Comparison of ENCODE assay signal across 18 cellular contexts in genomic region chr12:96810057-96810456, GRCh38.
A peak's percentile ranks its signal among the peaks of the same experiment; 100 is the strongest.
DNase-seq lines count a peak whose midpoint lies in the region; ATAC-seq, FAIRE-seq and TF ChIP-seq lines count a peak whose summit lies in the region.
"Had no signal": no experiment of that assay in that cellular context is flagged by ENCODE, and none has a peak within 500 bp of the region (broad histone marks: within the 10 kb centered on the region; RNA-seq: fewer than 3 reads in every experiment).

No MANE protein-coding gene starts in this region.

- CTCF ChIA-PET in HepG2 (lab: Yijun Ruan, JAX; ENCODE audit: low intra/inter-chr PET ratio, low total read pairs) = no interaction called here

- no peak for TF ChIP-seq CTCF in HepG2 (CRISPR knock-in tag; IDR thresholded peaks at IDR 0.05)
- TF ChIP-seq CTCF in right lobe of liver (IDR thresholded peaks at IDR 0.05) = no peak
- TF ChIP-seq CTCF in vagina (IDR thresholded peaks at IDR 0.05) = no peak

- under 1% methylated on average over 2 of the region's 2 CpGs for WGBS in HepG2 (ENCODE audit: low lambda C conversion rate)
- 34% methylated on average over 2 of the region's 2 CpGs for WGBS in right lobe of liver (ENCODE audit: insufficient coverage, low coverage, low lambda C conversion rate, missing lambda C conversion rate)

- no peaks in the 10 kb centered on the region for H3K4me1 ChIP-seq in HepG2 (ENCODE audit: insufficient read depth, low read length)
- no peaks in the 10 kb centered on the region for H3K4me1 ChIP-seq in right lobe of liver
- H3K4me1 ChIP-seq in vagina = no peaks in the 10 kb centered on the region

- H4K20me1 ChIP-seq in HepG2 (ENCODE audit: insufficient read depth, low read length) = no peaks in the 10 kb centered on the region

- H3K27ac ChIP-seq in HepG2 (ENCODE audit: extremely low read length, insufficient read depth, low read length) (no peak overlapping the region), right lobe of liver (no peak overlapping the region), epithelial cell of prostate (peak overlapping the region; percentile 97), vagina (no peak overlapping the region)

- no peak for FAIRE-seq in HepG2 (lab: Jason Lieb, UNC)
- FAIRE-seq: TTC549 had no signal

- no peaks in the 10 kb centered on the region for H3K27me3 ChIP-seq in HepG2 (ENCODE audit: control insufficient read depth in 1 of 2, insufficient read depth in 2 of 2, low read length in 2 of 2)
- H3K27me3 ChIP-seq in right lobe of liver = no peaks in the 10 kb centered on the region
- H3K27me3 ChIP-seq in vagina = no peaks in the 10 kb centered on the region

- TF ChIP-seq RAD21 in HepG2 (CRISPR knock-in tag; IDR thresholded peaks at IDR 0.05) = no peak

- H3K36me3 ChIP-seq in HepG2 (replicated peaks in 1 of 2; ENCODE audit: control insufficient read depth in 1 of 2, insufficient read depth in 2 of 2, low read length in 2 of 2) (no peaks in the 10 kb centered on the region), right lobe of liver (no peaks in the 10 kb centered on the region), vagina (no peaks in the 10 kb centered on the region)

- TF ChIP-seq POLR2A in HepG2 (IDR thresholded peaks at IDR 0.05; ENCODE audit: insufficient read depth in 1 of 2, low read depth in 2 of 2, low read length in 2 of 2) (no peak), right lobe of liver (IDR thresholded peaks at IDR 0.05) (no peak), vagina (IDR thresholded peaks at IDR 0.05) (no peak)

- POLR2A ChIA-PET in HepG2 (lab: Yijun Ruan, JAX) = no interaction called here

- DNase-seq in HepG2 (ENCODE audit: low spot score) = no peak
- DNase-seq in right lobe of liver = no peak
- DNase-seq in NCI-H510A (lab: John Stamatoyannopoulos, UW) = peak; percentile 8
- peak; percentile 34 for DNase-seq in epithelial cell of prostate (ENCODE audit: low read depth, low spot score)
- DNase-seq in DMS 273 treated with DMSO at 0.1 percent for 48 hours (lab: John Stamatoyannopoulos, UW) = no peak
- DNase-seq in NCI-H1048 (lab: John Stamatoyannopoulos, UW) = no peak
- no peak for DNase-seq in vagina (ENCODE audit: extremely low spot score in 2 of 2)
- no peak for DNase-seq in activated gamma-delta T cell treated with Interleukin-2 at 50 U/mL for 16 hours
- DNase-seq: activated CD4-positive, alpha-beta T cell treated with anti-CD3 and anti-CD28 coated beads for 4 hours; activated CD8-positive, alpha-beta memory T cell treated with anti-CD3 and anti-CD28 coated beads, Interleukin-2, amount 10 ng/mL, durations not matched to agents 7 days and 5 days; activated naive CD8-positive, alpha-beta T cell treated with anti-CD3 and anti-CD28 coated beads, Interleukin-2, amount 10 ng/mL, durations not matched to agents 7 days and 5 days; left colon; NCI-H1417 treated with DMSO at 0.1 percent for 48 hours; NCI-H226; NK-92 treated with Interleukin-12 subunit alpha and Interleukin-12 subunit beta, amount 100 ng/mL, for 24 hours had no signal

- no peak overlapping the region for H2AFZ ChIP-seq in HepG2 (ENCODE audit: low read length)

- no peak overlapping the region for H3K4me2 ChIP-seq in HepG2 (ENCODE audit: low read depth, low read length)

- H3K9me3 ChIP-seq in HepG2 (ENCODE audit: low read length) (no peaks in the 10 kb centered on the region), right lobe of liver (no peaks in the 10 kb centered on the region), vagina (no peaks in the 10 kb centered on the region)

- no peak overlapping the region for H3K9ac ChIP-seq in HepG2 (ENCODE audit: insufficient read depth, low read depth, low read length)

- no peak overlapping the region for H3K4me3 ChIP-seq in HepG2 (replicated peaks in 1 of 3; ENCODE audit: insufficient read depth in 1 of 3, low read depth in 2 of 3, low read length in 3 of 3)
- H3K4me3 ChIP-seq in right lobe of liver = no peak overlapping the region
- H3K4me3 ChIP-seq in vagina = no peak overlapping the region

- ATAC-seq in HepG2 (no peak), right lobe of liver (no peak)
- ATAC-seq: activated CD8-positive, alpha-beta memory T cell treated with anti-CD3 and anti-CD28 coated beads, Interleukin-2, amount 10 ng/mL, durations not matched to agents 7 days and 5 days; activated T-helper 17 cell treated with anti-CD3 and anti-CD28 coated beads, Interleukin-2, amount 50 U/mL, for 72 hours; esophagus mucosa; left colon had no signal

- intact Hi-C loops in HepG2 (cut with micrococcal nuclease; ENCODE audit: unreplicated experiment) = no loop called here
- intact Hi-C loops in right lobe of liver (cut with DNase I) = no loop called here
- intact Hi-C loops in vagina (cut with DNase I) = no loop called here

- in situ Hi-C loops in HepG2 (cut with HindIII; ENCODE audit: extremely low pct_ligation_motif_present, low pct_unique_long_range_greater_than_20kb) = no loop called here

- H3K79me2 ChIP-seq in HepG2 (ENCODE audit: insufficient read depth, low read length) = no peaks in the 10 kb centered on the region

- TF ChIP-seq EP300 in HepG2 (IDR thresholded peaks at IDR 0.05; ENCODE audit: low read depth in 2 of 2, low read length in 2 of 2) = no peak
- no peak for TF ChIP-seq EP300 in HepG2 (CRISPR knock-in tag; IDR thresholded peaks at IDR 0.05; ENCODE audit: borderline replicate concordance)

- no TSS peak for BruUV-seq in HepG2 (replicated peaks; lab: Mats Ljungman, UMichigan)

TF ChIP-seq in HepG2, 621 proteins besides CTCF, POLR2A, EP300 and RAD21:
- TF ChIP-seq MAFK (conservative IDR thresholded peaks at IDR 0.05 in 1 of 2, IDR thresholded peaks at IDR 0.05 in 1 of 2; ENCODE audit: low read length in 2 of 2) (peak; percentile 98 to 99), RCOR2 (CRISPR knock-in tag; IDR thresholded peaks at IDR 0.05) (no peak), NCOA1 (CRISPR knock-in tag; IDR thresholded peaks at IDR 0.05) (no peak), MAFF (IDR thresholded peaks at IDR 0.05; ENCODE audit: low read depth, low read length) (peak; percentile 98)

Comparison
In these comparisons a context has a peak if more than half of its experiments do, and no peak if none do; other contexts are left out.
1. DNase-seq: peak in NCI-H510A (single experiment) and epithelial cell of prostate (single experiment); none in HepG2 (single experiment), right lobe of liver (0 of 3), DMS 273 treated with DMSO at 0.1 percent for 48 hours (single experiment), NCI-H1048 (single experiment), vagina (0 of 2) and activated gamma-delta T cell treated with Interleukin-2 at 50 U/mL for 16 hours (single experiment).